ENCODE assay signal across 1 cellular context in the genomic region with DNA sequence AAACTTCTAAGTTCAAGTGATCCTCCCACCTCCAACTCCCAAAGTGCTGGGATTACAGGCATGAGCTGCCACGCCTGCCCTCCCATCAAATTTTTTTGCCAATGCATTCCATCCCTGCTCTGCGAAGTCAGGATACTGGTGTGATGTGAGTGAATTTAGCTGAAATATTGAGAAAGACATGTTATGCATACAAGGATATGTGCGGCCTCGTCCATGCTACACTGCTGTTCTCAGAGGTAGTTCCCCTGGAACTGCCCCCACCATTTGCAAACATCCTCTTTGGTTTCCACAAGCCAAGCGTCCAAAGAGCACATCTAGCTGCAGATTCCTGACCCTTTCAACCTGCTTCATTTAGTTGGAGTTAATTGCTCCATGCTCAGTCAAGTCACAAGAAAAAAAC.
TF ChIP-seq lines count a peak whose summit lies in the region.

No MANE protein-coding gene starts in this region.

TF ChIP-seq in HepG2, 621 proteins besides CTCF, POLR2A, EP300 and RAD21 (continued from another document and continues in another):
- TF ChIP-seq, protein P1, sequence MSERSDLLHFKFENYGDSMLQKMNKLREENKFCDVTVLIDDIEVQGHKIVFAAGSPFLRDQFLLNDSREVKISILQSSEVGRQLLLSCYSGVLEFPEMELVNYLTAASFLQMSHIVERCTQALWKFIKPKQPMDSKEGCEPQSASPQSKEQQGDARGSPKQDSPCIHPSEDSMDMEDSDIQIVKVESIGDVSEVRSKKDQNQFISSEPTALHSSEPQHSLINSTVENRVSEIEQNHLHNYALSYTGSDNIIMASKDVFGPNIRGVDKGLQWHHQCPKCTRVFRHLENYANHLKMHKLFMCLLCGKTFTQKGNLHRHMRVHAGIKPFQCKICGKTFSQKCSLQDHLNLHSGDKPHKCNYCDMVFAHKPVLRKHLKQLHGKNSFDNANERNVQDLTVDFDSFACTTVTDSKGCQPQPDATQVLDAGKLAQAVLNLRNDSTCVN (CRISPR knock-in tag; IDR thresholded peaks at IDR 0.05; ENCODE audit: borderline replicate concordance) = no peak
- TF ChIP-seq KLF13 (CRISPR knock-in tag; IDR thresholded peaks at IDR 0.05) = no peak
- peak; percentile 56; the same call in 1 of the 2 replicates for TF ChIP-seq MIXL1 (CRISPR knock-in tag; IDR thresholded peaks at IDR 0.05)
- TF ChIP-seq ZBTB20 (CRISPR knock-in tag; IDR thresholded peaks at IDR 0.05; ENCODE audit: borderline replicate concordance, low read depth) = 0 out of 2 replicates have a peak, but pooled peaks have one; percentile 41
- no peak for TF ChIP-seq ZNF17 (CRISPR knock-in tag; IDR thresholded peaks at IDR 0.05)
- no peak for TF ChIP-seq ZNF451 (CRISPR knock-in tag; IDR thresholded peaks at IDR 0.05)
- TF ChIP-seq, protein P2, sequence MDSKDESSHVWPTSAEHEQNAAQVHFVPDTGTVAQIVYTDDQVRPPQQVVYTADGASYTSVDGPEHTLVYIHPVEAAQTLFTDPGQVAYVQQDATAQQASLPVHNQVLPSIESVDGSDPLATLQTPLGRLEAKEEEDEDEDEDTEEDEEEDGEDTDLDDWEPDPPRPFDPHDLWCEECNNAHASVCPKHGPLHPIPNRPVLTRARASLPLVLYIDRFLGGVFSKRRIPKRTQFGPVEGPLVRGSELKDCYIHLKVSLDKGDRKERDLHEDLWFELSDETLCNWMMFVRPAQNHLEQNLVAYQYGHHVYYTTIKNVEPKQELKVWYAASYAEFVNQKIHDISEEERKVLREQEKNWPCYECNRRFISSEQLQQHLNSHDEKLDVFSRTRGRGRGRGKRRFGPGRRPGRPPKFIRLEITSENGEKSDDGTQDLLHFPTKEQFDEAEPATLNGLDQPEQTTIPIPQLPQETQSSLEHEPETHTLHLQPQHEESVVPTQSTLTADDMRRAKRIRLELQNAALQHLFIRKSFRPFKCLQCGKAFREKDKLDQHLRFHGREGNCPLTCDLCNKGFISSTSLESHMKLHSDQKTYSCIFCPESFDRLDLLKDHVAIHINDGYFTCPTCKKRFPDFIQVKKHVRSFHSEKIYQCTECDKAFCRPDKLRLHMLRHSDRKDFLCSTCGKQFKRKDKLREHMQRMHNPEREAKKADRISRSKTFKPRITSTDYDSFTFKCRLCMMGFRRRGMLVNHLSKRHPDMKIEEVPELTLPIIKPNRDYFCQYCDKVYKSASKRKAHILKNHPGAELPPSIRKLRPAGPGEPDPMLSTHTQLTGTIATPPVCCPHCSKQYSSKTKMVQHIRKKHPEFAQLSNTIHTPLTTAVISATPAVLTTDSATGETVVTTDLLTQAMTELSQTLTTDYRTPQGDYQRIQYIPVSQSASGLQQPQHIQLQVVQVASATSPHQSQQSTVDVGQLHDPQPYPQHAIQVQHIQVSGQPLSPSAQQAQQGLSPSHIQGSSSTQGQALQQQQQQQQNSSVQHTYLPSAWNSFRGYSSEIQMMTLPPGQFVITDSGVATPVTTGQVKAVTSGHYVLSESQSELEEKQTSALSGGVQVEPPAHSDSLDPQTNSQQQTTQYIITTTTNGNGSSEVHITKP (CRISPR knock-in tag; IDR thresholded peaks at IDR 0.05; ENCODE audit: low read depth) = 0 out of 2 replicates have a peak, but pooled peaks have one; percentile 20
- TF ChIP-seq PHF8 (CRISPR knock-in tag; IDR thresholded peaks at IDR 0.05) = no peak
- TF ChIP-seq ZNF563 (CRISPR knock-in tag; IDR thresholded peaks at IDR 0.05) = no peak
- no peak for TF ChIP-seq DR1 (CRISPR knock-in tag; IDR thresholded peaks at IDR 0.05)
- TF ChIP-seq TAF15 (IDR thresholded peaks at IDR 0.05; ENCODE audit: low read depth, low read length, poor library complexity, severe bottlenecking) = no peak
- no peak for TF ChIP-seq ZNF879 (CRISPR knock-in tag; IDR thresholded peaks at IDR 0.05)
- no peak for TF ChIP-seq ZNF124 (CRISPR knock-in tag; IDR thresholded peaks at IDR 0.05)
- TF ChIP-seq LCORL (IDR thresholded peaks at IDR 0.05) = no peak
- peak; percentile 56; the same call in 1 of the 2 replicates for TF ChIP-seq LCORL (CRISPR knock-in tag; IDR thresholded peaks at IDR 0.05)
- no peak for TF ChIP-seq NKX3-1 (CRISPR knock-in tag; IDR thresholded peaks at IDR 0.05)
- TF ChIP-seq NRL (CRISPR knock-in tag; IDR thresholded peaks at IDR 0.05; ENCODE audit: borderline replicate concordance) = no peak
- TF ChIP-seq ZNF605 (CRISPR knock-in tag; IDR thresholded peaks at IDR 0.05) = 0 out of 2 replicates have a peak, but pooled peaks have one; percentile 10
- TF ChIP-seq KDM6A (CRISPR knock-in tag; IDR thresholded peaks at IDR 0.05; ENCODE audit: low read depth) = 0 out of 2 replicates have a peak, but pooled peaks have one; percentile 22
- peak; percentile 56; the same call in 1 of the 2 replicates for TF ChIP-seq ERF (CRISPR knock-in tag; IDR thresholded peaks at IDR 0.05)
- no peak for TF ChIP-seq ZNF251 (CRISPR knock-in tag; IDR thresholded peaks at IDR 0.05)
- TF ChIP-seq ZNF12 (CRISPR knock-in tag; IDR thresholded peaks at IDR 0.05) = no peak
- TF ChIP-seq ZNF432 (CRISPR knock-in tag; IDR thresholded peaks at IDR 0.05; ENCODE audit: borderline replicate concordance) = no peak
- no peak for TF ChIP-seq ZNF703 (CRISPR knock-in tag; IDR thresholded peaks at IDR 0.05; ENCODE audit: borderline replicate concordance)
- TF ChIP-seq YEATS4 (CRISPR knock-in tag; IDR thresholded peaks at IDR 0.05; ENCODE audit: borderline replicate concordance) = peak; percentile 31; the same call in 1 of the 2 replicates
- TF ChIP-seq ZNF33B (CRISPR knock-in tag; IDR thresholded peaks at IDR 0.05) = 0 out of 2 replicates have a peak, but pooled peaks have one; percentile 35
- TF ChIP-seq HDAC6 (IDR thresholded peaks at IDR 0.05; ENCODE audit: low read depth, low read length) = no peak
- TF ChIP-seq, protein P3, sequence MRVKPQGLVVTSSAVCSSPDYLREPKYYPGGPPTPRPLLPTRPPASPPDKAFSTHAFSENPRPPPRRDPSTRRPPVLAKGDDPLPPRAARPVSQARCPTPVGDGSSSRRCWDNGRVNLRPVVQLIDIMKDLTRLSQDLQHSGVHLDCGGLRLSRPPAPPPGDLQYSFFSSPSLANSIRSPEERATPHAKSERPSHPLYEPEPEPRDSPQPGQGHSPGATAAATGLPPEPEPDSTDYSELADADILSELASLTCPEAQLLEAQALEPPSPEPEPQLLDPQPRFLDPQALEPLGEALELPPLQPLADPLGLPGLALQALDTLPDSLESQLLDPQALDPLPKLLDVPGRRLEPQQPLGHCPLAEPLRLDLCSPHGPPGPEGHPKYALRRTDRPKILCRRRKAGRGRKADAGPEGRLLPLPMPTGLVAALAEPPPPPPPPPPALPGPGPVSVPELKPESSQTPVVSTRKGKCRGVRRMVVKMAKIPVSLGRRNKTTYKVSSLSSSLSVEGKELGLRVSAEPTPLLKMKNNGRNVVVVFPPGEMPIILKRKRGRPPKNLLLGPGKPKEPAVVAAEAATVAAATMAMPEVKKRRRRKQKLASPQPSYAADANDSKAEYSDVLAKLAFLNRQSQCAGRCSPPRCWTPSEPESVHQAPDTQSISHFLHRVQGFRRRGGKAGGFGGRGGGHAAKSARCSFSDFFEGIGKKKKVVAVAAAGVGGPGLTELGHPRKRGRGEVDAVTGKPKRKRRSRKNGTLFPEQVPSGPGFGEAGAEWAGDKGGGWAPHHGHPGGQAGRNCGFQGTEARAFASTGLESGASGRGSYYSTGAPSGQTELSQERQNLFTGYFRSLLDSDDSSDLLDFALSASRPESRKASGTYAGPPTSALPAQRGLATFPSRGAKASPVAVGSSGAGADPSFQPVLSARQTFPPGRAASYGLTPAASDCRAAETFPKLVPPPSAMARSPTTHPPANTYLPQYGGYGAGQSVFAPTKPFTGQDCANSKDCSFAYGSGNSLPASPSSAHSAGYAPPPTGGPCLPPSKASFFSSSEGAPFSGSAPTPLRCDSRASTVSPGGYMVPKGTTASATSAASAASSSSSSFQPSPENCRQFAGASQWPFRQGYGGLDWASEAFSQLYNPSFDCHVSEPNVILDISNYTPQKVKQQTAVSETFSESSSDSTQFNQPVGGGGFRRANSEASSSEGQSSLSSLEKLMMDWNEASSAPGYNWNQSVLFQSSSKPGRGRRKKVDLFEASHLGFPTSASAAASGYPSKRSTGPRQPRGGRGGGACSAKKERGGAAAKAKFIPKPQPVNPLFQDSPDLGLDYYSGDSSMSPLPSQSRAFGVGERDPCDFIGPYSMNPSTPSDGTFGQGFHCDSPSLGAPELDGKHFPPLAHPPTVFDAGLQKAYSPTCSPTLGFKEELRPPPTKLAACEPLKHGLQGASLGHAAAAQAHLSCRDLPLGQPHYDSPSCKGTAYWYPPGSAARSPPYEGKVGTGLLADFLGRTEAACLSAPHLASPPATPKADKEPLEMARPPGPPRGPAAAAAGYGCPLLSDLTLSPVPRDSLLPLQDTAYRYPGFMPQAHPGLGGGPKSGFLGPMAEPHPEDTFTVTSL (CRISPR knock-in tag; IDR thresholded peaks at IDR 0.05; ENCODE audit: borderline replicate concordance) = peak; percentile 55; the same call in 1 of the 2 replicates
- TF ChIP-seq RXRA (CRISPR knock-in tag; IDR thresholded peaks at IDR 0.05) = no peak
- no peak for TF ChIP-seq HMG20B (CRISPR knock-in tag; conservative IDR thresholded peaks at IDR 0.05)
- TF ChIP-seq, protein P4, sequence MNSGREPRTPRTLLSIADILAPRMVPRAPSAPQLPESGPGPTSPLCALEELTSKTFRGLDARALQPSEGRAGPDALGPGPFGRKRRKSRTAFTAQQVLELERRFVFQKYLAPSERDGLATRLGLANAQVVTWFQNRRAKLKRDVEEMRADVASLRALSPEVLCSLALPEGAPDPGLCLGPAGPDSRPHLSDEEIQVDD (CRISPR knock-in tag; IDR thresholded peaks at IDR 0.05; ENCODE audit: borderline replicate concordance) = no peak
- TF ChIP-seq, protein P5, sequence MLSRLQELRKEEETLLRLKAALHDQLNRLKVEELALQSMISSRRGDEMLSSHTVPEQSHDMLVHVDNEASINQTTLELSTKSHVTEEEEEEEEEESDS (CRISPR knock-in tag; IDR thresholded peaks at IDR 0.05; ENCODE audit: borderline replicate concordance) = no peak
- TF ChIP-seq, protein P6, sequence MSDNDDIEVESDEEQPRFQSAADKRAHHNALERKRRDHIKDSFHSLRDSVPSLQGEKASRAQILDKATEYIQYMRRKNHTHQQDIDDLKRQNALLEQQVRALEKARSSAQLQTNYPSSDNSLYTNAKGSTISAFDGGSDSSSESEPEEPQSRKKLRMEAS (IDR thresholded peaks at IDR 0.05) = peak; percentile 61
- TF ChIP-seq ZNF678 (CRISPR knock-in tag; IDR thresholded peaks at IDR 0.05) = no peak
- TF ChIP-seq CBX2 (IDR thresholded peaks at IDR 0.05; ENCODE audit: low read depth, low read length) = no peak
- TF ChIP-seq CBX2 (CRISPR knock-in tag; IDR thresholded peaks at IDR 0.05; ENCODE audit: low read depth) = no peak
- no peak; the same call in 1 of the 2 replicates for TF ChIP-seq ZBTB7A (CRISPR knock-in tag; IDR thresholded peaks at IDR 0.05)
- TF ChIP-seq TGIF2 (CRISPR knock-in tag; IDR thresholded peaks at IDR 0.05) = no peak
- peak; percentile 78; the same call in 1 of the 2 replicates for TF ChIP-seq MAZ (IDR thresholded peaks at IDR 0.05; ENCODE audit: borderline replicate concordance, low read depth, low read length)
- TF ChIP-seq MAZ (CRISPR knock-in tag; IDR thresholded peaks at IDR 0.05; ENCODE audit: low read depth) = peak; percentile 37; the same call in 1 of the 2 replicates
- TF ChIP-seq, protein P7, sequence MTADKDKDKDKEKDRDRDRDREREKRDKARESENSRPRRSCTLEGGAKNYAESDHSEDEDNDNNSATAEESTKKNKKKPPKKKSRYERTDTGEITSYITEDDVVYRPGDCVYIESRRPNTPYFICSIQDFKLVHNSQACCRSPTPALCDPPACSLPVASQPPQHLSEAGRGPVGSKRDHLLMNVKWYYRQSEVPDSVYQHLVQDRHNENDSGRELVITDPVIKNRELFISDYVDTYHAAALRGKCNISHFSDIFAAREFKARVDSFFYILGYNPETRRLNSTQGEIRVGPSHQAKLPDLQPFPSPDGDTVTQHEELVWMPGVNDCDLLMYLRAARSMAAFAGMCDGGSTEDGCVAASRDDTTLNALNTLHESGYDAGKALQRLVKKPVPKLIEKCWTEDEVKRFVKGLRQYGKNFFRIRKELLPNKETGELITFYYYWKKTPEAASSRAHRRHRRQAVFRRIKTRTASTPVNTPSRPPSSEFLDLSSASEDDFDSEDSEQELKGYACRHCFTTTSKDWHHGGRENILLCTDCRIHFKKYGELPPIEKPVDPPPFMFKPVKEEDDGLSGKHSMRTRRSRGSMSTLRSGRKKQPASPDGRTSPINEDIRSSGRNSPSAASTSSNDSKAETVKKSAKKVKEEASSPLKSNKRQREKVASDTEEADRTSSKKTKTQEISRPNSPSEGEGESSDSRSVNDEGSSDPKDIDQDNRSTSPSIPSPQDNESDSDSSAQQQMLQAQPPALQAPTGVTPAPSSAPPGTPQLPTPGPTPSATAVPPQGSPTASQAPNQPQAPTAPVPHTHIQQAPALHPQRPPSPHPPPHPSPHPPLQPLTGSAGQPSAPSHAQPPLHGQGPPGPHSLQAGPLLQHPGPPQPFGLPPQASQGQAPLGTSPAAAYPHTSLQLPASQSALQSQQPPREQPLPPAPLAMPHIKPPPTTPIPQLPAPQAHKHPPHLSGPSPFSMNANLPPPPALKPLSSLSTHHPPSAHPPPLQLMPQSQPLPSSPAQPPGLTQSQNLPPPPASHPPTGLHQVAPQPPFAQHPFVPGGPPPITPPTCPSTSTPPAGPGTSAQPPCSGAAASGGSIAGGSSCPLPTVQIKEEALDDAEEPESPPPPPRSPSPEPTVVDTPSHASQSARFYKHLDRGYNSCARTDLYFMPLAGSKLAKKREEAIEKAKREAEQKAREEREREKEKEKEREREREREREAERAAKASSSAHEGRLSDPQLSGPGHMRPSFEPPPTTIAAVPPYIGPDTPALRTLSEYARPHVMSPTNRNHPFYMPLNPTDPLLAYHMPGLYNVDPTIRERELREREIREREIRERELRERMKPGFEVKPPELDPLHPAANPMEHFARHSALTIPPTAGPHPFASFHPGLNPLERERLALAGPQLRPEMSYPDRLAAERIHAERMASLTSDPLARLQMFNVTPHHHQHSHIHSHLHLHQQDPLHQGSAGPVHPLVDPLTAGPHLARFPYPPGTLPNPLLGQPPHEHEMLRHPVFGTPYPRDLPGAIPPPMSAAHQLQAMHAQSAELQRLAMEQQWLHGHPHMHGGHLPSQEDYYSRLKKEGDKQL (CRISPR knock-in tag; IDR thresholded peaks at IDR 0.05; ENCODE audit: low read depth) = no peak
- no peak for TF ChIP-seq ZNF260 (CRISPR knock-in tag; IDR thresholded peaks at IDR 0.05; ENCODE audit: borderline replicate concordance, low read depth)
- peak; percentile 59 for TF ChIP-seq ZFX (CRISPR knock-in tag; IDR thresholded peaks at IDR 0.05; ENCODE audit: low read depth)
